In the genomic region with DNA sequence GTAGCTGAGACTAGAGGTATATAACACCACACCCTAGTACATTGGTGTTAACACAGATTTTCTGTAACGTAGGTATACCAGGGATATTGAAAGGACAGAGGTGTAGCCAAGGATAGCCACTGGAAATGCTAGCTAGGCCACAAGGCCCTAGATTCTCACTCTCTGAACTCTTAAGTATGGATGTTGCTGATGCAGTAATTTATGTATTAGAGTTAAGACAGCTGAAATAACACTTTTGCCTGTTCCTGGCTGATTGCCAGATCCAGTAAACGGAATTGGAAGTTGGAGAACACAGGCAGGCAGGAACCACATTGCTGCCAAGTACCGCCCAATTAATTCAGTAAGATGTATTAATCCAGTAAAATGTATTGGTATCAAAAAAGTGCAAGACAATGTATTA, we compare ENCODE assay signal across 1 cellular context.
TF ChIP-seq lines count a peak whose summit lies in the region.

No MANE protein-coding gene starts in this region.

TF ChIP-seq in HCT116, 20 proteins besides CTCF, POLR2A, EP300 and RAD21 (continued from another document):
- TF ChIP-seq YY1 (IDR thresholded peaks at IDR 0.05; ENCODE audit: extremely low read depth, insufficient replicate concordance, low read depth, low read length): no peak
- TF ChIP-seq TCF7L2 (IDR thresholded peaks at IDR 0.05; ENCODE audit: borderline replicate concordance, extremely low read depth, insufficient read depth, insufficient read length): no peak
- TF ChIP-seq ZNF274 (IDR thresholded peaks at IDR 0.05; ENCODE audit: low read depth, low read length): no peak
- TF ChIP-seq REST (IDR thresholded peaks at IDR 0.05; ENCODE audit: low read depth): no peak
- no peak for TF ChIP-seq EGR1 (IDR thresholded peaks at IDR 0.05; ENCODE audit: low read depth)
- no peak for TF ChIP-seq ELF1 (IDR thresholded peaks at IDR 0.05; ENCODE audit: borderline replicate concordance, low read depth)
- TF ChIP-seq SRF (IDR thresholded peaks at IDR 0.05; ENCODE audit: low read depth): no peak
- TF ChIP-seq EZH2 (IDR thresholded peaks at IDR 0.05): no peak
- TF ChIP-seq EZH2phosphoT487 (IDR thresholded peaks at IDR 0.05; ENCODE audit: borderline replicate concordance): no peak
